8 cellular contexts compared by ENCODE assay signal in the genomic region with DNA sequence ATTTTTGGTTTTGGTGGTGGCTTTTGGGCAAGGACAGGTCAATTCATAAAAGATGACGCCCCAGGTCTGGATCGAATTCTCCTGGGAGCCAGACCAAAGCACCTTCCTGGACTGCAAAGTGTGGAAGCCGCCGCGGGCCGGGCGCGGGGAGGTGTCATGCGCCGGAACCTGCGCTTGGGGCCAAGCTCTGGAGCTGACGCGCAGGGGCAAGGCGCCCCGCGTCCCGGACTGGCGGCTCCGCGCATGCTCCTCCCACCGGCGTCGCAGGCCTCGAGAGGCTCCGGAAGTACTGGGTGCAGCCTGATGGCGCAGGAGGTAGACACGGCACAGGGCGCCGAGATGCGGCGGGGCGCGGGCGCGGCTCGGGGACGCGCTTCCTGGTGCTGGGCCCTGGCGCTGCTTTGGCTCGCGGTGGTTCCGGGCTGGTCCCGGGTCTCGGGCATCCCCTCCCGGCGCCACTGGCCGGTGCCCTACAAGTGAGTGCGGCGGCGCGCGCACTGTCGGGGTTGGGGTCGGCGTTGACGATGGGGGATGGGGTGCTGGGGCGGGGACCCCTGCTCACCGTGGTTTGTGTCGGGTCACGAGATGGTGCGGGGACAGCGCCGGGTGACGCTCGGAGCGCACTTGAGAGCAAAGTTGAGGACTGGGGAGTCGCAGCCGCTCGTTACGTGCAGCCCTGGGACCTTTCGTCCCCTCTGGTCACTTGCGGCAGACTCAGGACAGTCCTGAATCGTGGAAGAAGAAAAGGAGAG. TPM values are rescaled to one million over a fixed set of nuclear protein-coding genes. Genes with fewer than 3 reads are reported as not detected.
DNase-seq lines count a peak whose midpoint lies in the region; ATAC-seq and TF ChIP-seq lines count a peak whose summit lies in the region.

CLN5 (plus strand) TSS at position 286 of the 752 bp plus-strand sequence; CDS start at position 304, 18 bp downstream.

- peak within 1 kb of the TSS; percentile 89 for H3K4me3 ChIP-seq in AG04449 (ENCODE audit: low read depth, low read length)
- H3K4me3 ChIP-seq in WI38 (ENCODE audit: low read depth, low read length): peak within 1 kb of the TSS; percentile 71
- peak within 1 kb of the TSS; percentile 69 to 89 (median 88) for H3K4me3 ChIP-seq in mammary epithelial cell (replicated peaks in 1 of 3; ENCODE audit: insufficient read depth in 1 of 3, low read depth in 2 of 3, low read length in 3 of 3)
- H3K4me3 ChIP-seq in iPS-20b (ENCODE audit: low read length): peak within 1 kb of the TSS; percentile 97
- peak within 1 kb of the TSS; percentile 55 to 90 (median 85) for H3K4me3 ChIP-seq in skin epidermis

- 3% methylated on average over 14 of the region's 73 CpGs for WGBS in mammary epithelial cell (ENCODE audit: low coverage, missing lambda C conversion rate)

- H2AFZ ChIP-seq in mammary epithelial cell (ENCODE audit: low read depth, low read length): peak within 1 kb of the TSS; percentile 96

- POLR2A ChIA-PET in AG04449 (lab: Yijun Ruan, JAX): interaction anchor here (0.6 kb wide), 2 partner anchors 25 to 236 kb away, joined by 3 read pairs; no protein-coding TSS in a partner anchor

- ATAC-seq in GM18868 (IDR thresholded peaks at IDR 0.05; ENCODE audit: unreplicated experiment): peak; percentile 99
- ATAC-seq in HG03103 (IDR thresholded peaks at IDR 0.05; ENCODE audit: low read depth, unreplicated experiment): peak; percentile 95

- BruUV-seq in mammary epithelial cell (replicated peaks; lab: Mats Ljungman, UMichigan): no TSS peak

- peaks cover 39% of the 10 kb centered on the region for H3K79me2 ChIP-seq in mammary epithelial cell (ENCODE audit: insufficient read depth, low read length)

- in situ Hi-C loops in mammary epithelial cell (cut with MboI; ENCODE audit: low sequenced_read_pairs in 2 of 2): no loop called here

- CTCF ChIA-PET in AG04449 (lab: Yijun Ruan, JAX): interaction anchor here (1.5 to 9.3 kb wide), 3 partner anchors 12 to 23 kb away, joined by 3 to 106 read pairs (median 41); no protein-coding TSS in a partner anchor
- CTCF ChIA-PET in mammary epithelial cell (lab: Charles Lee; ENCODE audit: low non-redundant PET): no interaction called here

- no peaks in the 10 kb centered on the region for H3K27me3 ChIP-seq in mammary epithelial cell (ENCODE audit: insufficient read depth, low read length)
- peaks cover 4% of the 10 kb centered on the region; the same call in 1 of the 2 replicates for H3K27me3 ChIP-seq in iPS-20b (ENCODE audit: insufficient read depth, low read length)

- peak within 1 kb of the TSS; percentile 96 for H3K9ac ChIP-seq in mammary epithelial cell (ENCODE audit: insufficient read depth, low read length)
- H3K9ac ChIP-seq in iPS-20b (ENCODE audit: low read depth, low read length): peak within 1 kb of the TSS; percentile 92

- TF ChIP-seq CTCF in AG04449 (IDR thresholded peaks at IDR 0.05; ENCODE audit: insufficient read depth, low read length, missing control alignments) (no peak), WI38 (IDR thresholded peaks at IDR 0.05; ENCODE audit: low read depth, low read length) (no peak), mammary epithelial cell (conservative IDR thresholded peaks at IDR 0.05 in 1 of 2, IDR thresholded peaks at IDR 0.05 in 1 of 2; ENCODE audit: extremely low read depth in 1 of 2, insufficient read depth in 1 of 2, low read depth in 1 of 2, low read length in 2 of 2) (no peak)

- H3K4me1 ChIP-seq in mammary epithelial cell (ENCODE audit: insufficient read depth, low read length) (peaks cover 28% of the 10 kb centered on the region), iPS-20b (ENCODE audit: insufficient read depth, low read length) (peaks cover 6% of the 10 kb centered on the region; the same call in 1 of the 2 replicates)

- H3K27ac ChIP-seq in mammary epithelial cell (ENCODE audit: insufficient read depth, low read depth, low read length) (peak within 1 kb of the TSS; percentile 87), iPS-20b (ENCODE audit: low read length) (no peak within 1 kb of the TSS), skin epidermis (peak within 1 kb of the TSS; percentile 57 to 98 (median 92))

- H3K36me3 ChIP-seq in mammary epithelial cell (ENCODE audit: insufficient read depth, low read length) (peaks cover 3% of the 10 kb centered on the region), iPS-20b (ENCODE audit: insufficient read depth, low read depth, low read length) (peaks cover 12% of the 10 kb centered on the region)

- H4K20me1 ChIP-seq in mammary epithelial cell (ENCODE audit: insufficient read depth, low read length): no peaks in the 10 kb centered on the region

- intact Hi-C loops in mammary epithelial cell (cut with micrococcal nuclease): no loop called here

- H3K9me3 ChIP-seq in mammary epithelial cell (replicated peaks; ENCODE audit: insufficient read depth, low read length): no peaks in the 10 kb centered on the region
- H3K9me3 ChIP-seq in iPS-20b (ENCODE audit: insufficient read depth, low read depth, low read length): no peaks in the 10 kb centered on the region

- peak within 1 kb of the TSS; percentile 81 for H3K4me2 ChIP-seq in mammary epithelial cell (ENCODE audit: insufficient read depth, low read depth, low read length)

- dilution Hi-C loops in mammary epithelial cell (cut with HindIII; ENCODE audit: low sequenced_read_pairs): no loop called here

- DNase-seq in AG04449 (ENCODE audit: low read depth, low spot score) (peak; percentile 52), NCI-H2196 (lab: John Stamatoyannopoulos, UW; ENCODE audit: unreplicated experiment) (peak; percentile 80), mammary epithelial cell (peak; percentile 91)

RNA-seq across cellular contexts. Expression of gene CLN5, which starts in this region (rescaled TPM):
- total RNA-seq in mammary epithelial cell: 10 to 100 TPM; 24.0 to 45.8 TPM
- 16.9 TPM for polyA plus RNA-seq in mammary epithelial cell
- polyA minus RNA-seq in mammary epithelial cell: 12.3 TPM
